17 cellular contexts compared by ENCODE assay signal in the genomic region with DNA sequence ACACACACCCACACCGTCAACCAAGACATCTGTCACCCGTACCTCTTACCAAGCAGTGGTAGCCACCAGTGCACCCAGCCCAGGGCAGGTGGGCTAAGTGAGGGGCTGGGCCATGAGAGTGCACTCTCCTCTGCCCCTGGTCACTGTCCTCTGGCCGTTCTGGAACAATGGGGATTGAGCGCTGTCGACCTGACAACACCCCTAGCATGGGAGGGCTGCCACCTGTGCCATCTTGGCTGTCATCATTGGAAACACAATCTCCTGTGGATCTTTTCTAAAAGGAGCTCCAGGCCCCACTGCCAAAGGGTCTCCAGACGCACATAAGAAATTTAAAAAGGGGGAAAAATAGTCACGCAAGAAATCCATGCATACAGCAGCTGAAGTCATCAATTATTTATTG.
"Had no signal": no experiment of that assay in that cellular context is flagged by ENCODE, and none has a peak within 500 bp of the region (broad histone marks: within the 10 kb centered on the region; RNA-seq: fewer than 3 reads in every experiment).

No MANE protein-coding gene starts in this region.

- DNase-seq: activated CD4-positive, CD25-positive, alpha-beta regulatory T cell treated with anti-CD3 and anti-CD28 coated beads, Interleukin-2, amount 50 U/mL, for 72 hours; activated naive CD4-positive, alpha-beta T cell; anterior cingulate cortex; brain microvascular endothelial cell; effector memory CD4-positive, alpha-beta T cell; small intestine; stimulated activated CD4-positive, alpha-beta T cell treated with anti-CD3 and anti-CD28 coated beads, Interleukin-4, amount 100 ng/mL, for 4 hours; stimulated activated CD8-positive, alpha-beta memory T cell treated with anti-CD3 and anti-CD28 coated beads, Interleukin-4, amount 100 ng/mL, for 48 hours; stimulated activated naive CD8-positive, alpha-beta T cell treated with anti-CD3 and anti-CD28 coated beads, Interleukin-15, Interleukin-2, amounts not matched to agents 100 U/mL and 50 U/mL, for 24 hours; upper lobe of left lung had no signal

- H3K9me3 ChIP-seq: gastroesophageal sphincter, neutrophil, suprapubic skin, upper lobe of left lung had no signal

- H3K27me3 Mint-ChIP-seq: dendritic cell treated with granulocyte-macrophage colony-stimulating factor and Interleukin-4, amounts not matched to agents 40 ng/mL and 50 ng/mL, for 4 days had no signal

- H3K9me3 Mint-ChIP-seq: activated T-helper 1 cell treated with anti-CD3 and anti-CD28 coated beads, Interleukin-12 subunit alpha, Interleukin-12 subunit beta, Interleukin-2, Interleukin-4 antibody, amounts not matched to agents 30 ng/mL and 10 ng/mL and 1 ng/mL, durations not matched to agents 14 hours and 24 hours and 36 hours; central memory CD8-positive, alpha-beta T cell; dendritic cell treated with granulocyte-macrophage colony-stimulating factor and Interleukin-4, amounts not matched to agents 40 ng/mL and 50 ng/mL, for 4 days had no signal

- H3K4me1 Mint-ChIP-seq: central memory CD8-positive, alpha-beta T cell had no signal

- H3K4me3 ChIP-seq: gastroesophageal sphincter, SK-N-MC, suprapubic skin, upper lobe of left lung had no signal

- H3K27me3 ChIP-seq: brain microvascular endothelial cell, gastroesophageal sphincter, neutrophil, suprapubic skin, upper lobe of left lung had no signal

- ATAC-seq: gastroesophageal sphincter; stimulated activated naive CD8-positive, alpha-beta T cell treated with anti-CD3 and anti-CD28 coated beads, Interleukin-15, Interleukin-2, amounts not matched to agents 100 U/mL and 50 U/mL, for 24 hours had no signal

- H3K27ac Mint-ChIP-seq: activated T-helper 1 cell treated with anti-CD3 and anti-CD28 coated beads, Interleukin-12 subunit alpha, Interleukin-12 subunit beta, Interleukin-2, Interleukin-4 antibody, amounts not matched to agents 30 ng/mL and 10 ng/mL and 1 ng/mL, durations not matched to agents 14 hours and 24 hours and 36 hours; dendritic cell treated with granulocyte-macrophage colony-stimulating factor and Interleukin-4, amounts not matched to agents 40 ng/mL and 50 ng/mL, for 4 days had no signal

- H3K4me3 Mint-ChIP-seq: activated T-helper 1 cell treated with anti-CD3 and anti-CD28 coated beads, Interleukin-12 subunit alpha, Interleukin-12 subunit beta, Interleukin-2, Interleukin-4 antibody, amounts not matched to agents 30 ng/mL and 10 ng/mL and 1 ng/mL, durations not matched to agents 14 hours and 24 hours and 36 hours; central memory CD8-positive, alpha-beta T cell; dendritic cell treated with granulocyte-macrophage colony-stimulating factor and Interleukin-4, amounts not matched to agents 40 ng/mL and 50 ng/mL, for 4 days had no signal

- H3K27ac ChIP-seq: neutrophil, SK-N-MC, suprapubic skin had no signal
